7 cellular contexts compared by ENCODE assay signal in the genomic region with DNA sequence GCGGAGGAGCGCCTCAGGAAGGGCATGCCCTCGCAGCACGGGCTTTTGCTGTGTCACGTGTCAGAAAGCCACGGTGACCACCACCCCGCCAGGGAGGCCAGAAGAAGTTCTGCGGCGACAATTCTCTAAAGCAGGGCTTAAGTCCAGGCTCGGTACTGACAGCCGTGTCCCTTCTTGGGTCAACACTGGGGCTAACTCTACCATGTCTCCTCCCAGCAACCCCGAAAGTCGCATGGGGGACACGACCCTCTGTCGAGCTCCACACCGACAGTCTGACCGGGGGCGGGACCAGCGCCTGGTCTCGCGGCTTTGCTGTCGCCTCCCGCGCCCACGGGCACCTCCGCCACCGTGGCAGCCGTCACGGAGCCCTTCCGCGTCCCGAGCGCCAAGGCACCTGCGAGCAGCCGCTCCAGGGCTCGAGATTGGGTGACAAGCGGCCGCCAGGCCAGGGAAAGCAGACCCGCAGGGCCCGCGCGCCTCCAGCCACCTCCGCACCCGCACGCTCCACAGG. TPM values are rescaled to one million over a fixed set of nuclear protein-coding genes. Genes with fewer than 3 reads are reported as not detected.
DNase-seq lines count a peak whose midpoint lies in the region; ATAC-seq and TF ChIP-seq lines count a peak whose summit lies in the region.

No MANE protein-coding gene starts in this region.

- TF ChIP-seq EP300 in transverse colon (IDR thresholded peaks at IDR 0.05; ENCODE audit: low read depth) = no peak

- peak overlapping the region; percentile 92 for H3K9ac ChIP-seq in MM.1S (ENCODE audit: low read length)

- TF ChIP-seq CTCF in GM13977 (IDR thresholded peaks at IDR 0.05; ENCODE audit: extremely low read depth, insufficient read depth, missing control alignments) (no peak), MM.1S (IDR thresholded peaks at IDR 0.05; ENCODE audit: low read length) (no peak), esophagus squamous epithelium (IDR thresholded peaks at IDR 0.05) (no peak), natural killer cell (IDR thresholded peaks at IDR 0.05) (no peak), transverse colon (IDR thresholded peaks at IDR 0.05) (no peak)

- peak overlapping the region; percentile 97 for H3K4me3 Mint-ChIP-seq in natural killer cell

- no peaks in the 10 kb centered on the region for H3K9me2 ChIP-seq in MM.1S (replicated peaks; ENCODE audit: insufficient read depth, low read length)

- no CpG with 5 or more reads among the region's 45 CpGs for WGBS in esophagus squamous epithelium, 2 donors
- 1% methylated on average over 31 of the region's 45 CpGs; no CpG with 5 or more reads in 1 of the 2 donors for WGBS in transverse colon (ENCODE audit: low coverage in 1 of 2), 2 donors

- H2AFZ ChIP-seq in MM.1S (ENCODE audit: low read length) = peak overlapping the region; percentile 93

- H3K27ac ChIP-seq in MM.1S (ENCODE audit: low read length) (peak overlapping the region; percentile 93), esophagus squamous epithelium (peak overlapping the region; percentile 90 to 97 (median 96)), transverse colon (peak overlapping the region; percentile 92 to 96 (median 94))

- DNase-seq in GM13977 (ENCODE audit: low spot score) (peak; percentile 55), H7 (peak; percentile 66), MM.1S (peak; percentile 21), esophagus squamous epithelium (lab: John Stamatoyannopoulos, UW) (no peak), natural killer cell (no peak), transverse colon (peak; percentile 51)
- DNase-seq in activated CD8-positive, alpha-beta memory T cell treated with anti-CD3 and anti-CD28 coated beads for 48 hours (ENCODE audit: low read depth in 2 of 3, low spot score in 2 of 3) = peak in 2 of 3 experiments; percentile 18

- no peaks in the 10 kb centered on the region for H3K9me3 Mint-ChIP-seq in natural killer cell

- peaks cover 54% of the 10 kb centered on the region for H3K79me2 ChIP-seq in MM.1S (ENCODE audit: low read length)

- H3K4me3 ChIP-seq in H7 (ENCODE audit: insufficient read depth, low read depth, low read length) = peak overlapping the region; percentile 81
- peak overlapping the region; percentile 77 for H3K4me3 ChIP-seq in MM.1S (ENCODE audit: low read length)
- H3K4me3 ChIP-seq in esophagus squamous epithelium = peak overlapping the region; percentile 58 to 95 (median 81)
- H3K4me3 ChIP-seq in transverse colon = peak overlapping the region; percentile 61 to 88 (median 72)

- H3K4me1 Mint-ChIP-seq in natural killer cell = peaks cover 24 to 30% of the 10 kb centered on the region in 2 donors

- H4K20me1 ChIP-seq in MM.1S (ENCODE audit: insufficient read depth, low read length) = no peaks in the 10 kb centered on the region

- H3K36me3 ChIP-seq in H7 (replicated peaks; ENCODE audit: control insufficient read depth, insufficient read depth, low read length) = no peaks in the 10 kb centered on the region
- H3K36me3 ChIP-seq in MM.1S (replicated peaks; ENCODE audit: insufficient read depth, low read length) = no peaks in the 10 kb centered on the region
- no peaks in the 10 kb centered on the region for H3K36me3 ChIP-seq in esophagus squamous epithelium
- no peaks in the 10 kb centered on the region for H3K36me3 ChIP-seq in transverse colon

- peak overlapping the region; percentile 92 to 96 for H3K27ac Mint-ChIP-seq in natural killer cell

- H3K27me3 Mint-ChIP-seq in natural killer cell (ENCODE audit: low read depth in 2 of 2) = no peaks in the 10 kb centered on the region

- H3F3A ChIP-seq in MM.1S (ENCODE audit: insufficient read depth, low read length) = peaks cover 16% of the 10 kb centered on the region

- no peaks in the 10 kb centered on the region for H3K36me3 Mint-ChIP-seq in natural killer cell

- intact Hi-C loops in esophagus squamous epithelium (cut with DNase I) = no loop called here
- intact Hi-C loops in natural killer cell (cut with micrococcal nuclease) = loop anchor here (1.0 kb wide), 1 partner anchor 73 kb away; the partner anchor contains the start of gene ZNF337
- intact Hi-C loops in transverse colon (cut with DNase I; ENCODE audit: low total_unique reads) = no loop called here

- H3K27me3 ChIP-seq in H7 (ENCODE audit: control insufficient read depth, insufficient read depth, low read length) = peaks cover 4% of the 10 kb centered on the region; the same call in 1 of the 2 replicates
- no peaks in the 10 kb centered on the region for H3K27me3 ChIP-seq in MM.1S (replicated peaks; ENCODE audit: insufficient read depth, low read length)
- no peaks in the 10 kb centered on the region for H3K27me3 ChIP-seq in esophagus squamous epithelium
- H3K27me3 ChIP-seq in transverse colon = no peaks in the 10 kb centered on the region

- peaks cover 10% of the 10 kb centered on the region; the same call in 1 of the 2 replicates for H3K4me1 ChIP-seq in MM.1S (ENCODE audit: low read length)
- H3K4me1 ChIP-seq in esophagus squamous epithelium = peaks cover 0 to 40% (median 11%) of the 10 kb centered on the region in 3 donors
- H3K4me1 ChIP-seq in transverse colon = peaks cover 7 to 25% (median 16%) of the 10 kb centered on the region in 4 donors

- TF ChIP-seq POLR2A in esophagus squamous epithelium (IDR thresholded peaks at IDR 0.05) (no peak), transverse colon (IDR thresholded peaks at IDR 0.05) (no peak)

- ATAC-seq in natural killer cell = peak; percentile 3 to 15 (median 11)

- H3K9me3 ChIP-seq in MM.1S (replicated peaks; ENCODE audit: insufficient read depth, low read length) (no peaks in the 10 kb centered on the region), esophagus squamous epithelium (no peaks in the 10 kb centered on the region), transverse colon (no peaks in the 10 kb centered on the region)

- in situ Hi-C loops in GM13977 (cut with MboI; ENCODE audit: low pct_unique_long_range_greater_than_20kb, low sequenced_read_pairs, unreplicated experiment) (no loop called here), transverse colon (cut with MboI; ENCODE audit: low pct_ligation_motif_present in 1 of 4, low pct_unique_long_range_greater_than_20kb in 1 of 4, low sequenced_read_pairs in 3 of 4) (loop anchor here in 1 of 4 donors (10.0 kb wide), 1 partner anchor 72 kb away; the partner anchor contains the start of gene ZNF337)

- H3K4me2 ChIP-seq in MM.1S (ENCODE audit: low read depth, low read length) = peak overlapping the region; percentile 93

RNA-seq across cellular contexts. Expression of gene NANP, which starts 0.5 kb away (rescaled TPM):
- total RNA-seq in H7 (2014; rRNA removed; shearing (Covaris generic)) = 7.0 and 7.2 TPM in 2 replicates
- total RNA-seq in esophagus squamous epithelium (1 to 10 TPM; 2.1 to 5.4 (median 4.8) TPM), natural killer cell (1 to 10 TPM; 3.1 to 4.0 (median 3.2) TPM), transverse colon (1 to 10 TPM; 1.4 to 7.1 (median 3.4) TPM)

RNA-seq across cellular contexts. Expression of gene NINL, which starts 37.9 kb away (rescaled TPM):
- total RNA-seq in H7 (2014; rRNA removed; shearing (Covaris generic)) = 33.7 and 42.6 TPM in 2 replicates
- total RNA-seq in esophagus squamous epithelium = 10 to 100 TPM in 1 of 4 donors, 1 to 10 TPM in 3; 2.5 to 11.6 (median 4.7) TPM
- total RNA-seq in natural killer cell = 1 to 10 TPM; 3.1 to 6.9 (median 4.9) TPM
- total RNA-seq in transverse colon = 1 to 10 TPM; 3.1 to 9.7 (median 5.7) TPM

Comparison
In these comparisons a context has a peak if more than half of its experiments do, and no peak if none do; other contexts are left out.
1. DNase-seq: peak in GM13977 (single experiment), H7 (single experiment), MM.1S (single experiment), activated CD8-positive, alpha-beta memory T cell treated with anti-CD3 and anti-CD28 coated beads for 48 hours (2 of 3) and transverse colon (single experiment); none in esophagus squamous epithelium (single experiment) and natural killer cell (single experiment).
2. Peak in every context shown above with its lines, with median percentiles within 50 percentile points of each other: H3K4me3 ChIP-seq and H3K27ac ChIP-seq.